In genomic region chr6:80338201-80338836, GRCh38 we compare ENCODE assay signal across 8 cellular contexts.
DNase-seq lines count a peak whose midpoint lies in the region; ATAC-seq and TF ChIP-seq lines count a peak whose summit lies in the region.

No MANE protein-coding gene starts in this region.

- H3K9me3 ChIP-seq in esophagus muscularis mucosa = no peaks in the 10 kb centered on the region
- no peaks in the 10 kb centered on the region for H3K9me3 ChIP-seq in thyroid gland

- peak; percentile 91 for ATAC-seq in HG02763 (IDR thresholded peaks at IDR 0.05; ENCODE audit: unreplicated experiment)

- intact Hi-C loops in esophagus muscularis mucosa (cut with DNase I) = no loop called here
- intact Hi-C loops in thyroid gland (cut with DNase I) = no loop called here

- H3K36me3 ChIP-seq in esophagus muscularis mucosa (no peaks in the 10 kb centered on the region), thyroid gland (no peaks in the 10 kb centered on the region)

- no peak overlapping the region for H3K27ac ChIP-seq in esophagus muscularis mucosa (replicated peaks in 1 of 4)
- no peak overlapping the region for H3K27ac ChIP-seq in thyroid gland

- TF ChIP-seq CTCF in esophagus muscularis mucosa (IDR thresholded peaks at IDR 0.05) (peak; percentile 41 to 63 (median 49)), thyroid gland (IDR thresholded peaks at IDR 0.05) (peak in 5 of 6 experiments; percentile 38 to 82 (median 70))

- no peak overlapping the region for H3K4me3 ChIP-seq in esophagus muscularis mucosa
- no peak overlapping the region for H3K4me3 ChIP-seq in thyroid gland (replicated peaks in 1 of 3)

- H3K27me3 ChIP-seq in esophagus muscularis mucosa (no peaks in the 10 kb centered on the region), thyroid gland (no peaks in the 10 kb centered on the region)

- 68% methylated on average over 11 of the region's 12 CpGs for WGBS in esophagus muscularis mucosa
- 32 to 42% methylated on average over 11 to 12 of the region's 12 CpGs for WGBS in thyroid gland, 2 donors

- no peak for TF ChIP-seq EP300 in esophagus muscularis mucosa (IDR thresholded peaks at IDR 0.05)

- TF ChIP-seq POLR2A in esophagus muscularis mucosa (IDR thresholded peaks at IDR 0.05; ENCODE audit: low read depth) (no peak), thyroid gland (IDR thresholded peaks at IDR 0.05) (no peak)

- peak; percentile 27 for DNase-seq in NCI-H2029 (lab: John Stamatoyannopoulos, UW)
- DNase-seq in NCI-H2029 treated with DMSO at 0.1 percent for 48 hours (lab: John Stamatoyannopoulos, UW) = no peak
- peak; percentile 8 for DNase-seq in NCI-H226
- DNase-seq in activated CD8-positive, alpha-beta memory T cell treated with anti-CD3 and anti-CD28 coated beads for 24 hours = peak; percentile 80
- DNase-seq in esophagus muscularis mucosa (ENCODE audit: extremely low spot score) = no peak
- DNase-seq in nucleus accumbens (lab: John Stamatoyannopoulos, UW) = peak in 30 of 56 donors; percentile 1 to 78 (median 14)
- DNase-seq in thyroid gland = peak; percentile 78 to 79

- H3K4me1 ChIP-seq in esophagus muscularis mucosa = peaks cover 0 to 21% (median 16%) of the 10 kb centered on the region in 4 donors
- no peaks in the 10 kb centered on the region for H3K4me1 ChIP-seq in thyroid gland

Comparison
In these comparisons a context has a peak if more than half of its experiments do, and no peak if none do; other contexts are left out.
1. DNase-seq: peak in NCI-H2029 (single experiment), NCI-H226 (single experiment), activated CD8-positive, alpha-beta memory T cell treated with anti-CD3 and anti-CD28 coated beads for 24 hours (single experiment), nucleus accumbens (30 of 56) and thyroid gland (2 of 2); none in NCI-H2029 treated with DMSO at 0.1 percent for 48 hours (single experiment) and esophagus muscularis mucosa (single experiment).